In the genomic region with DNA sequence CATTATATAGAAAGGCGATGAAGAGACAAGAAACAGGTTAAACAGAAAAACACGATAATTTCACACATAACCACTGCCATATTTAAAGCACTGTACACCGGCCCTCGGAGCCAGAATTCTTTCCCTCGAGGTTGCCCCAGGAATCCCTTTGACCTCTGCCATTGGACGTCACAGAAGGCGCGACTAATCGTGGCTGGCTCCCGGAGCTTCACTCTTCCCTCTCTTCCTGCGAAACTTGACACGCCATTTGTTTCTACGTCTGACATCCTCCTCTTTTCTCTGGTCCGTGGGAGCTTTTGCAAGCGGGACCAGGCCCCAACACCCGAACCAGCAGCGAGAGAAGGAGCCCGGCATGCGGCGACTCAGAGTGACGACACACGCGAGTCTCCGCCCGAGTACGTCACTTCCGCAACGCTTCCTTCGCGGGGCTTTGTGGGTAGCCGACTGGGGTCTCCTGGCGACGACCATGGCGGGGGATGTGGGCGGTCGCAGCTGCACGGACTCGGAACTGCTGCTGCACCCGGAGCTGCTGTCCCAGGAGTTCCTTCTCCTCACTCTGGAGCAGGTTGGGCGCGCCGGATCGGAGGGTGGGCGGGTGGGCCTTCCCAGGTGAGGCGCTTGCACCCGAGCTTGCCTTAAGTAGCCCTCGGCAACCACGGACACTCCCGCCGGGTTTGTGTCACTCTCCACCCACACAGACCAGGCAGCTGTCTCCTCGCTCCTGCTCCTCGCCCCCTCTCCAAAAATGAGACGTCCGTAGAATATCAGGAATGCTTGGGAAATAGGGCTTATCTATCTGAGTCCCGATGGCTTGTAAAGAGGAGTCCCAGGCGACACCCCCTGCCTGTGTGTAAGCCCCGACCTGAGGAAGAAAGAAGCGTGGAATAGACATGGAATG, we compare ENCODE assay signal across 8 cellular contexts. TPM values are rescaled to one million over a fixed set of nuclear protein-coding genes. Genes with fewer than 3 reads are reported as not detected.
DNase-seq lines count a peak whose midpoint lies in the region; ATAC-seq and TF ChIP-seq lines count a peak whose summit lies in the region.

A gene (plus strand): TSS at position 419 of the 898 bp plus-strand sequence. CDS start 48 bp downstream, at position 467.

- H3K9me3 ChIP-seq in CD4-positive, alpha-beta T cell (ENCODE audit: control insufficient read depth, low read length) = no peaks in the 10 kb centered on the region

- H3K4me1 Mint-ChIP-seq in CD4-positive, alpha-beta T cell (ENCODE audit: low read depth) = peaks cover 50% of the 10 kb centered on the region
- H3K4me1 Mint-ChIP-seq in activated CD4-positive, alpha-beta memory T cell treated with anti-CD3 and anti-CD28 coated beads for 36 hours (ENCODE audit: low read depth) = peaks cover 33% of the 10 kb centered on the region

- intact Hi-C loops in CD4-positive, alpha-beta T cell (cut with DNase I, micrococcal nuclease) = loop anchor here (5.0 to 10.0 kb wide), 3 partner anchors 300 to 757 kb away; a partner anchor contains a TSS
- intact Hi-C loops in activated CD4-positive, alpha-beta memory T cell treated with anti-CD3 and anti-CD28 coated beads for 36 hours (cut with micrococcal nuclease) = loop anchor here (1.0 to 10.0 kb wide), 3 partner anchors 8 to 407 kb away; a partner anchor contains a TSS
- intact Hi-C loops in lower leg skin (cut with DNase I; ENCODE audit: low total_unique reads) = no loop called here

- peak within 1 kb of the TSS; percentile 82 for H3K27ac ChIP-seq in CD4-positive, alpha-beta T cell (ENCODE audit: low read depth, low read length)

- H3K27ac Mint-ChIP-seq in CD4-positive, alpha-beta T cell = peak within 1 kb of the TSS; percentile 100
- H3K27ac Mint-ChIP-seq in activated CD4-positive, alpha-beta memory T cell treated with anti-CD3 and anti-CD28 coated beads for 36 hours = peak within 1 kb of the TSS; percentile 99

- ATAC-seq in CD4-positive, alpha-beta T cell (ENCODE audit: poor library complexity) = peak; percentile 89
- ATAC-seq in GM19452 (IDR thresholded peaks at IDR 0.05; ENCODE audit: unreplicated experiment) (peak; percentile 95), HG03575 (IDR thresholded peaks at IDR 0.05; ENCODE audit: extremely low read depth, insufficient number of reproducible peaks, low FRiP score, unreplicated experiment) (peak; percentile 36)

- peak; percentile 79 to 89 (median 84) for DNase-seq in CD4-positive, alpha-beta T cell
- DNase-seq in NCI-H82 treated with DMSO at 0.1 percent for 48 hours (lab: John Stamatoyannopoulos, UW; ENCODE audit: unreplicated experiment) (peak; percentile 86), ecto neural progenitor cell (ENCODE audit: low spot score) (peak; percentile 95), lower leg skin (ENCODE audit: low spot score in 2 of 2) (peak; percentile 81 to 97)
- DNase-seq in activated CD4-positive, alpha-beta memory T cell treated with anti-CD3 and anti-CD28 coated beads for 36 hours = peak; percentile 93
- DNase-seq in stimulated activated CD4-positive, alpha-beta T cell treated with anti-CD3 and anti-CD28 coated beads, Interleukin-4, amount 100 ng/mL, for 48 hours (ENCODE audit: low read depth in 2 of 2) = peak; percentile 83 to 87

- peaks cover 51% of the 10 kb centered on the region for H3K36me3 Mint-ChIP-seq in CD4-positive, alpha-beta T cell (ENCODE audit: low read depth)
- H3K36me3 Mint-ChIP-seq in activated CD4-positive, alpha-beta memory T cell treated with anti-CD3 and anti-CD28 coated beads for 36 hours = peaks cover 13% of the 10 kb centered on the region

- no peaks in the 10 kb centered on the region for H3K9me3 Mint-ChIP-seq in CD4-positive, alpha-beta T cell
- H3K9me3 Mint-ChIP-seq in activated CD4-positive, alpha-beta memory T cell treated with anti-CD3 and anti-CD28 coated beads for 36 hours = no peaks in the 10 kb centered on the region

- H3K27me3 ChIP-seq in CD4-positive, alpha-beta T cell (ENCODE audit: control insufficient read depth, insufficient read depth, low read length) = no peaks in the 10 kb centered on the region

- H3K27me3 Mint-ChIP-seq in CD4-positive, alpha-beta T cell = no peaks in the 10 kb centered on the region
- no peaks in the 10 kb centered on the region for H3K27me3 Mint-ChIP-seq in activated CD4-positive, alpha-beta memory T cell treated with anti-CD3 and anti-CD28 coated beads for 36 hours

- peak within 1 kb of the TSS; percentile 99 for H3K4me3 Mint-ChIP-seq in CD4-positive, alpha-beta T cell
- peak within 1 kb of the TSS; percentile 95 for H3K4me3 Mint-ChIP-seq in activated CD4-positive, alpha-beta memory T cell treated with anti-CD3 and anti-CD28 coated beads for 36 hours

- no peak for TF ChIP-seq POLR2A in lower leg skin (IDR thresholded peaks at IDR 0.05)

- CTCF ChIA-PET in CD4-positive, alpha-beta T cell (lab: Charles Lee) = interaction anchor here (1.4 kb wide), 1 partner anchor 184 kb away, joined by 3 read pairs; no protein-coding TSS in a partner anchor
- CTCF ChIA-PET in activated CD4-positive, alpha-beta memory T cell treated with anti-CD3 and anti-CD28 coated beads for 36 hours (lab: Charles Lee) = interaction anchor here (0.7 to 1.3 kb wide), 3 partner anchors 9 to 461 kb away, joined by 3 to 5 read pairs (median 5); no protein-coding TSS in a partner anchor

- TF ChIP-seq CTCF in CD4-positive, alpha-beta T cell (IDR thresholded peaks at IDR 0.05) = no peak
- TF ChIP-seq CTCF in lower leg skin (IDR thresholded peaks at IDR 0.05) = no peak

- peak within 1 kb of the TSS; percentile 72 for H3K4me3 ChIP-seq in lower leg skin (ENCODE audit: low read depth, poor library complexity, severe bottlenecking)

- 0% methylated on average over 33 to 50 of the region's 58 CpGs for WGBS in lower leg skin, 2 donors

- POLR2A ChIA-PET in CD4-positive, alpha-beta T cell (lab: Charles Lee) = interaction anchor here (0.9 to 2.7 kb wide), 4 partner anchors 9 to 300 kb away, joined by 3 to 23 read pairs (median 4); a partner anchor contains a TSS
- POLR2A ChIA-PET in activated CD4-positive, alpha-beta memory T cell treated with anti-CD3 and anti-CD28 coated beads for 36 hours (lab: Charles Lee) = interaction anchor here (2.0 kb wide), 1 partner anchor 9 kb away, joined by 16 read pairs; a partner anchor contains a TSS

RNA-seq across cellular contexts. Expression of the gene that starts here (rescaled TPM):
- 10 to 100 TPM; 28.8 to 29.4 TPM for total RNA-seq in CD4-positive, alpha-beta T cell
- 10 to 100 TPM; 16.9 to 20.2 TPM for total RNA-seq in activated CD4-positive, alpha-beta memory T cell treated with anti-CD3 and anti-CD28 coated beads for 36 hours
- 10 to 100 TPM; 16.9 to 29.1 (median 21.3) TPM for total RNA-seq in lower leg skin

Comparison
In these comparisons a context has a peak if more than half of its experiments do, and no peak if none do; other contexts are left out.
1. Peak in every context shown above with its lines: DNase-seq, ATAC-seq, H3K4me3 ChIP-seq and H3K27ac ChIP-seq.
2. ATAC-seq: peak in every context shown above with its lines; median percentile 95 in GM19452; 89 in CD4-positive, alpha-beta T cell; 36 in HG03575.